2 cellular contexts compared by ENCODE assay signal in genomic region chr21:23394458-23394857, GRCh38.
TF ChIP-seq lines count a peak whose summit lies in the region.

No MANE protein-coding gene starts in this region.

TF ChIP-seq in SK-N-SH, 30 proteins besides CTCF, POLR2A, EP300 and RAD21 (continued from another document):
- no peak for TF ChIP-seq USF1 (IDR thresholded peaks at IDR 0.05; ENCODE audit: borderline replicate concordance, low read depth)
- TF ChIP-seq FOXM1 (IDR thresholded peaks at IDR 0.05; ENCODE audit: low read depth), result no peak
- no peak for TF ChIP-seq YY1 (IDR thresholded peaks at IDR 0.05; ENCODE audit: low read depth)
- no peak for TF ChIP-seq GABPA (IDR thresholded peaks at IDR 0.05; ENCODE audit: low read depth)
TF ChIP-seq in SK-N-SH: peak in this region for 0.

TF ChIP-seq in SK-N-SH treated with all-trans-retinoic acid at 6 μM for 48 hours, 23 proteins besides CTCF, POLR2A, EP300 and RAD21 (continued from another document):
- TF ChIP-seq PATZ1 (CRISPR knock-in tag; IDR thresholded peaks at IDR 0.05; ENCODE audit: borderline replicate concordance) (no peak), ZNF565 (CRISPR knock-in tag; conservative IDR thresholded peaks at IDR 0.05; ENCODE audit: low read depth) (no peak), ZC3H10 (CRISPR knock-in tag; IDR thresholded peaks at IDR 0.05) (no peak), POU6F1 (CRISPR knock-in tag; IDR thresholded peaks at IDR 0.05; ENCODE audit: borderline replicate concordance, low read depth) (no peak), ZFP30 (CRISPR knock-in tag; IDR thresholded peaks at IDR 0.05) (no peak), ARNTL (CRISPR knock-in tag; IDR thresholded peaks at IDR 0.05; ENCODE audit: borderline replicate concordance, low read depth) (no peak), BACH2 (CRISPR knock-in tag; IDR thresholded peaks at IDR 0.05; ENCODE audit: borderline replicate concordance) (no peak)
TF ChIP-seq in SK-N-SH treated with all-trans-retinoic acid at 6 μM for 48 hours: peak in this region for 0.
